12 cellular contexts compared by ENCODE assay signal in the genomic region with DNA sequence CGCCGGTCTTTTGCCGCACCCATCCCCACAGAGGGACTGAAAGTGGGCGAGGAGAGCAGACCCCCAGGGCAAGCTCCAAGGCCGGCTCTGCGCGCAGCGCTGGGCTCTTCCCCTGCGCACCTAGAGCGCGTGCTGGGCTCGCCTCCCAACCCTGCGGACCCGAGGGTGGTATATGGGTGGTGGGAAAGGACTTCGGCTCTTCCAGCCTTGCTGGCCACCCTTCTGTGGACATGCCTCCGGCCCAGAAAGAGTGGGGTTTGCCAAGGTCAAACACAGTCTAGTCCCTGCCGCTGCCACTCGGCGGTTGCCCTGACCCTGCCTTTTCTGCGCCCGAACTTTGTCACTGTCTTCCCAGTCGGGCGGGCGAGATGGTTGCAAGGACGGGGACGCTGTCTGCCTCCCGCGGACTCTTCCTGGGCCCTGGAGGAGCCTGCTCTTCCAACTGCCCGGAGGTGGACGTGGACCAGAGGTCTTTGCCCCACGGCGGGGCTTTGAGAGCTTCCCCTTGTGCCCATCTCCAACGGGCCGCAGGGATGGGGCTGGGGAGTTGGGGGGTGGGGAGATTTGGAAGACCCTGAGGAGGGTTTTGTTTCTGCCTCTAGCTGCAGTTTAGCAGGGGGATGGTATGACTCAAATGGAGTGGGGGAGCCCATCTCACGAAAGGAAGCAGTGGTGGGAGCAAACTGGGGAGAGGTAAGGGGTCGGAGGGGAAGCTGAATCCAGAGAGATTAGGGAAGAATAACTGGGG. TPM values are rescaled to one million over a fixed set of nuclear protein-coding genes. Genes with fewer than 3 reads are reported as not detected.
DNase-seq lines count a peak whose midpoint lies in the region; ATAC-seq and TF ChIP-seq lines count a peak whose summit lies in the region.
"Had no signal": no experiment of that assay in that cellular context is flagged by ENCODE, and none has a peak within 500 bp of the region (broad histone marks: within the 10 kb centered on the region; RNA-seq: fewer than 3 reads in every experiment).

No MANE protein-coding gene starts in this region.

- H3K9me3 ChIP-seq in lower lobe of right lung (no peaks in the 10 kb centered on the region), tibial artery (no peaks in the 10 kb centered on the region)

- intact Hi-C loops in lower lobe of right lung (cut with DNase I) (no loop called here), tibial artery (cut with DNase I; ENCODE audit: low total_unique reads) (no loop called here)

- peaks cover 49% of the 10 kb centered on the region for H3K27me3 Mint-ChIP-seq in activated CD8-positive, alpha-beta memory T cell treated with anti-CD3 and anti-CD28 coated beads, Interleukin-2, amount 10 ng/mL, durations not matched to agents 7 days and 5 days
- H3K27me3 Mint-ChIP-seq in brain = peaks cover 43% of the 10 kb centered on the region

- H3K4me3 ChIP-seq in lower lobe of right lung = peak overlapping the region; percentile 54
- H3K4me3 ChIP-seq in tibial artery = peak overlapping the region; percentile 42 to 60
- H3K4me3 ChIP-seq: GM12878 had no signal

- H3K27ac Mint-ChIP-seq in activated CD8-positive, alpha-beta memory T cell treated with anti-CD3 and anti-CD28 coated beads, Interleukin-2, amount 10 ng/mL, durations not matched to agents 7 days and 5 days = no peak overlapping the region
- peak overlapping the region in 4 of 5 experiments; percentile 33 to 95 (median 65) for H3K27ac Mint-ChIP-seq in brain
- H3K27ac Mint-ChIP-seq: CD14-positive monocyte had no signal

- no peak for DNase-seq in activated CD8-positive, alpha-beta memory T cell treated with anti-CD3 and anti-CD28 coated beads, Interleukin-2, amount 10 ng/mL, durations not matched to agents 7 days and 5 days
- no peak for DNase-seq in activated CD8-positive, alpha-beta memory T cell treated with anti-CD3 and anti-CD28 coated beads, Interleukin-2, amount 50 U/mL, for 4 hours
- no peak for DNase-seq in lower lobe of right lung
- DNase-seq in tibial artery = peak in 1 of 2 donors; percentile 46
- DNase-seq in NCI-H226 = no peak
- DNase-seq: dermis blood vessel endothelial cell, NCI-H2029 had no signal

- no peak for ATAC-seq in activated CD8-positive, alpha-beta memory T cell treated with anti-CD3 and anti-CD28 coated beads, Interleukin-2, amount 10 ng/mL, durations not matched to agents 7 days and 5 days
- ATAC-seq in lower lobe of right lung (no peak), GM21515 (IDR thresholded peaks at IDR 0.05; ENCODE audit: unreplicated experiment) (no peak), HG02763 (IDR thresholded peaks at IDR 0.05; ENCODE audit: unreplicated experiment) (no peak)
- ATAC-seq: GM12878 had no signal

- H3K27me3 ChIP-seq in lower lobe of right lung (ENCODE audit: low read depth) (peaks cover 45% of the 10 kb centered on the region), tibial artery (peaks cover 0 to 68% of the 10 kb centered on the region in 2 donors)

- H3K4me1 ChIP-seq in lower lobe of right lung (peaks cover 12% of the 10 kb centered on the region), tibial artery (peaks cover 0 to 16% (median 15%) of the 10 kb centered on the region in 4 donors)

- no peaks in the 10 kb centered on the region for H3K9me3 Mint-ChIP-seq in activated CD8-positive, alpha-beta memory T cell treated with anti-CD3 and anti-CD28 coated beads, Interleukin-2, amount 10 ng/mL, durations not matched to agents 7 days and 5 days (ENCODE audit: low read depth)
- H3K9me3 Mint-ChIP-seq in brain = peaks cover 0 to 6% (median 0%) of the 10 kb centered on the region in 5 experiments

- H3K27ac ChIP-seq in lower lobe of right lung (no peak overlapping the region), tibial artery (no peak overlapping the region)

- TF ChIP-seq CTCF in brain (conservative IDR thresholded peaks at IDR 0.05) (no peak), lower lobe of right lung (IDR thresholded peaks at IDR 0.05) (no peak), tibial artery (IDR thresholded peaks at IDR 0.05) (no peak)

- H3K36me3 Mint-ChIP-seq in activated CD8-positive, alpha-beta memory T cell treated with anti-CD3 and anti-CD28 coated beads, Interleukin-2, amount 10 ng/mL, durations not matched to agents 7 days and 5 days = no peaks in the 10 kb centered on the region
- no peaks in the 10 kb centered on the region for H3K36me3 Mint-ChIP-seq in brain
- H3K36me3 Mint-ChIP-seq: CD14-positive monocyte had no signal

- H3K36me3 ChIP-seq in lower lobe of right lung = no peaks in the 10 kb centered on the region
- H3K36me3 ChIP-seq in tibial artery = no peaks in the 10 kb centered on the region

- peaks cover 6% of the 10 kb centered on the region for H3K4me1 Mint-ChIP-seq in activated CD8-positive, alpha-beta memory T cell treated with anti-CD3 and anti-CD28 coated beads, Interleukin-2, amount 10 ng/mL, durations not matched to agents 7 days and 5 days
- peaks cover 62% of the 10 kb centered on the region for H3K4me1 Mint-ChIP-seq in brain
- H3K4me1 Mint-ChIP-seq: CD14-positive monocyte had no signal

- CTCF ChIA-PET in activated CD8-positive, alpha-beta memory T cell treated with anti-CD3 and anti-CD28 coated beads, Interleukin-2, amount 10 ng/mL, durations not matched to agents 7 days and 5 days (lab: Charles Lee) = no interaction called here

- H3K4me3 Mint-ChIP-seq in activated CD8-positive, alpha-beta memory T cell treated with anti-CD3 and anti-CD28 coated beads, Interleukin-2, amount 10 ng/mL, durations not matched to agents 7 days and 5 days = peak overlapping the region; percentile 26
- H3K4me3 Mint-ChIP-seq in brain = peak overlapping the region; percentile 86 to 92 (median 89)

RNA-seq across cellular contexts. Expression of gene ADCY1, which starts 1.5 kb away (rescaled TPM):
- 1 to 10 TPM; 1.3 to 6.7 TPM for total RNA-seq in activated CD8-positive, alpha-beta memory T cell treated with anti-CD3 and anti-CD28 coated beads, Interleukin-2, amount 10 ng/mL, durations not matched to agents 7 days and 5 days
- 25.1 TPM for polyA plus RNA-seq in brain (ENCODE audit: insufficient read depth, low read depth, low replicate concordance)
- total RNA-seq in lower lobe of right lung = 2.4 TPM
